ENCODE assay signal across 10 cellular contexts in the genomic region with DNA sequence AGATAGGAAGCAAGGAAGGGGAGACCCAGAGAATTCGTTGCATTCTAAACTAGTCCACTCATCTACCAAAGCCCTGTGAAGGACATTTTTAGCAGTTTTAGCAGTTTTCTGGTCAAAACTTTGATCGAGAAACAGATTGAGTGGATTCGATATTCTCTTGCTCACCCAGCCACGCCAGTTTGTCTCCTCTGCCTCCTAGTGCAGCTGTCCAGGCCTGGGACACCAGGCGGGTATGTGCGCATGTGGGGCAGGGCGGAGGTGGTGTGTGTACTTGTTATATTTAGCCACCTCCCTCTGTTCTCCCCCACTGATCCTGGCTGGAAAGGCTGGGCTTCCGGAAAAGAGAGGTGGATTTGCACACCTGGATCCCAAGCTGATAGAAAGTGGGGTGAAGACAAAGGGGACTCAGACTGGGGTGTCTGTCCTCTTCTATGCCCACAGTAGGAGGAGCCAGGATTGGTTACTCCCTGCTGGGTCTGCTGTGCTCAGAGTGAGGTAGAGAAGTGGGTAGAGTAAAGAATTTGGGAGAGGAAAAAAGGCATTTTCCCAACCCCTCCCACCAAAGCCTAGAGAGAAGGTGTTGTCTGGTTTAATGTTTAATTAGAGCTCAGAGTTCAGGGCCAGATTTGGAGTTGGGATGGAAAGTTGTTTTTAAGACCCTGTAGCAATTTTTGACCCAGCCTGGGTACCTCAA. TPM values are rescaled to one million over a fixed set of nuclear protein-coding genes. Genes with fewer than 3 reads are reported as not detected.
DNase-seq lines count a peak whose midpoint lies in the region; ATAC-seq and TF ChIP-seq lines count a peak whose summit lies in the region.
"Had no signal": no experiment of that assay in that cellular context is flagged by ENCODE, and none has a peak within 500 bp of the region (broad histone marks: within the 10 kb centered on the region; RNA-seq: fewer than 3 reads in every experiment).

No MANE protein-coding gene starts in this region.

- H3K4me3 ChIP-seq in choroid plexus epithelial cell (ENCODE audit: low read depth, low read length) (peak overlapping the region; percentile 16), right lobe of liver (peak overlapping the region; percentile 15 to 43 (median 33)), tibial nerve (peak overlapping the region; percentile 5 to 90 (median 87))
- H3K4me3 ChIP-seq: BLaER1 had no signal

- no peaks in the 10 kb centered on the region for H3K27me3 Mint-ChIP-seq in T-helper 2 cell treated with Interferon-gamma antibody and Interleukin-4, amounts not matched to agents 5 μg/mL and 100 μg/mL, for 36 hours (ENCODE audit: low read depth)

- H3K27ac Mint-ChIP-seq in T-helper 2 cell treated with Interferon-gamma antibody and Interleukin-4, amounts not matched to agents 5 μg/mL and 100 μg/mL, for 36 hours, result no peak overlapping the region

- H3K27me3 ChIP-seq in right lobe of liver (no peaks in the 10 kb centered on the region), tibial nerve (no peaks in the 10 kb centered on the region)

- no peaks in the 10 kb centered on the region for H3K9me3 Mint-ChIP-seq in T-helper 2 cell treated with Interferon-gamma antibody and Interleukin-4, amounts not matched to agents 5 μg/mL and 100 μg/mL, for 36 hours

- 25% methylated on average over 8 of the region's 8 CpGs for WGBS in right lobe of liver (ENCODE audit: insufficient coverage, low coverage, low lambda C conversion rate, missing lambda C conversion rate)
- WGBS in tibial nerve, 2 donors, result 16 to 33% methylated on average over 8 of the region's 8 CpGs

- H3K4me3 Mint-ChIP-seq in T-helper 2 cell treated with Interferon-gamma antibody and Interleukin-4, amounts not matched to agents 5 μg/mL and 100 μg/mL, for 36 hours, result peak overlapping the region; percentile 44

- H3K4me1 Mint-ChIP-seq in T-helper 2 cell treated with Interferon-gamma antibody and Interleukin-4, amounts not matched to agents 5 μg/mL and 100 μg/mL, for 36 hours (ENCODE audit: low read depth), result peaks cover 54% of the 10 kb centered on the region

- H3K9me3 ChIP-seq in right lobe of liver (no peaks in the 10 kb centered on the region), tibial nerve (no peaks in the 10 kb centered on the region)
- H3K9me3 ChIP-seq: BLaER1 had no signal

- TF ChIP-seq CTCF in choroid plexus epithelial cell (conservative IDR thresholded peaks at IDR 0.05; ENCODE audit: low read depth, low read length) (no peak), right lobe of liver (IDR thresholded peaks at IDR 0.05) (no peak), tibial nerve (IDR thresholded peaks at IDR 0.05) (no peak)

- DNase-seq in T-helper 2 cell treated with Interferon-gamma antibody and Interleukin-4, amounts not matched to agents 5 μg/mL and 100 μg/mL, for 36 hours (ENCODE audit: low spot score), result no peak
- no peak for DNase-seq in T-helper 2 cell
- DNase-seq in choroid plexus epithelial cell (ENCODE audit: low read depth), result no peak
- peak; percentile 82 to 93 (median 90) for DNase-seq in right lobe of liver
- peak in 1 of 2 donors; percentile 62 for DNase-seq in tibial nerve (ENCODE audit: low spot score in 2 of 2)
- no peak for DNase-seq in DMS114 treated with DMSO at 0.1 percent for 48 hours (lab: John Stamatoyannopoulos, UW; ENCODE audit: unreplicated experiment)
- no peak for DNase-seq in NCI-H1105 treated with DMSO at 0.1 percent for 48 hours (lab: John Stamatoyannopoulos, UW)
- DNase-seq in NCI-H2196 (lab: John Stamatoyannopoulos, UW; ENCODE audit: unreplicated experiment), result no peak
- DNase-seq: NCI-H2029 treated with DMSO at 0.1 percent for 48 hours had no signal

- H3K36me3 ChIP-seq in right lobe of liver, result no peaks in the 10 kb centered on the region
- H3K36me3 ChIP-seq in tibial nerve, result no peaks in the 10 kb centered on the region
- H3K36me3 ChIP-seq: BLaER1 had no signal

- TF ChIP-seq POLR2A in right lobe of liver (IDR thresholded peaks at IDR 0.05) (peak; percentile 81), tibial nerve (IDR thresholded peaks at IDR 0.05) (peak in 1 of 2 donors; percentile 54)

- peak in 1 of 2 donors; percentile 71 for TF ChIP-seq EP300 in tibial nerve (IDR thresholded peaks at IDR 0.05)

- intact Hi-C loops in right lobe of liver (cut with DNase I), result no loop called here

- peaks cover 8% of the 10 kb centered on the region for H3K36me3 Mint-ChIP-seq in T-helper 2 cell treated with Interferon-gamma antibody and Interleukin-4, amounts not matched to agents 5 μg/mL and 100 μg/mL, for 36 hours (ENCODE audit: low read depth)

- ATAC-seq in right lobe of liver, result peak; percentile 49 to 74 (median 56)

- H3K4me1 ChIP-seq in right lobe of liver (peaks cover 0 to 71% (median 33%) of the 10 kb centered on the region in 4 donors), tibial nerve (peaks cover 3 to 80% (median 57%) of the 10 kb centered on the region in 4 donors)

- H3K27ac ChIP-seq in right lobe of liver, result peak overlapping the region; percentile 75 to 91 (median 89)
- H3K27ac ChIP-seq in tibial nerve, result peak overlapping the region; percentile 52 to 98 (median 96)
- H3K27ac ChIP-seq: BLaER1 had no signal

RNA-seq across cellular contexts. Expression of gene LMNA, which starts 3.8 kb away (rescaled TPM):
- 100 to 1,000 TPM in 3 of 6 experiments, 10 to 100 TPM in 3; 79.4 to 129 (median 98.8) TPM for total RNA-seq in right lobe of liver
- 100 to 1,000 TPM; 371 to 501 (median 419) TPM for total RNA-seq in tibial nerve

RNA-seq across cellular contexts. Expression of gene SEMA4A, which starts 35.1 kb away (rescaled TPM):
- total RNA-seq in right lobe of liver (1 to 10 TPM in 4 of 6 experiments, under 1 TPM in 2; 0.62 to 2.6 (median 1.3) TPM), tibial nerve (1 to 10 TPM; 1.8 to 4.6 (median 3.5) TPM)

RNA-seq across cellular contexts. Expression of gene MEX3A, which starts 36.1 kb away (rescaled TPM):
- total RNA-seq in right lobe of liver (1 to 10 TPM in 1 of 6 experiments, under 1 TPM in 5; 0.35 to 1.4 (median 0.83) TPM), tibial nerve (1 to 10 TPM in 1 of 4 donors, under 1 TPM in 3; under 0.01 to 1.2 (median 0.43) TPM)

RNA-seq across cellular contexts. Expression of gene RAB25, which starts 57.4 kb away (rescaled TPM):
- total RNA-seq in right lobe of liver, result 1 to 10 TPM in 2 of 6 experiments, under 1 TPM in 4; 0.40 to 3.2 (median 0.77) TPM
- not detected for total RNA-seq in tibial nerve

Comparison
In these comparisons a context has a peak if more than half of its experiments do, and no peak if none do; other contexts are left out.
1. DNase-seq: peak in right lobe of liver (3 of 3); none in T-helper 2 cell treated with Interferon-gamma antibody and Interleukin-4, amounts not matched to agents 5 μg/mL and 100 μg/mL, for 36 hours (single experiment), T-helper 2 cell (0 of 5), choroid plexus epithelial cell (single experiment), DMS114 treated with DMSO at 0.1 percent for 48 hours (single experiment), NCI-H1105 treated with DMSO at 0.1 percent for 48 hours (single experiment) and NCI-H2196 (single experiment).
2. H3K4me3 ChIP-seq: peak in every context shown above with its lines; median percentile 87 in tibial nerve; 33 in right lobe of liver; 16 in choroid plexus epithelial cell.